ENCODE assay signal across 24 cellular contexts in genomic region chr16:27749946-27750345, GRCh38.
"Had no signal": no experiment of that assay in that cellular context is flagged by ENCODE, and none has a peak within 500 bp of the region (broad histone marks: within the 10 kb centered on the region; RNA-seq: fewer than 3 reads in every experiment).

No MANE protein-coding gene starts in this region.

- H3K27ac ChIP-seq: hepatocyte, left ventricle myocardium inferior, pancreas, prostate gland, suprapubic skin, thoracic aorta, tibial artery, upper lobe of right lung had no signal

- H3K4me2 ChIP-seq: hepatocyte had no signal

- H3K79me2 ChIP-seq: hepatocyte had no signal

- H3K9me3 Mint-ChIP-seq: naive B cell; natural killer cell; stimulated activated naive CD8-positive, alpha-beta T cell treated with anti-CD3 and anti-CD28 coated beads, Interleukin-15, Interleukin-2, amounts not matched to agents 100 ng/mL and 50 ng/mL, for 24 hours had no signal

- H3K27me3 ChIP-seq: hepatocyte, pancreas, suprapubic skin, tibial artery, upper lobe of right lung had no signal

- H3K4me3 Mint-ChIP-seq: mesothelial cell of epicardium; naive B cell; natural killer cell; stimulated activated naive CD8-positive, alpha-beta T cell treated with anti-CD3 and anti-CD28 coated beads, Interleukin-15, Interleukin-2, amounts not matched to agents 100 ng/mL and 50 ng/mL, for 24 hours had no signal

- H3K4me1 ChIP-seq: pancreas, prostate gland, upper lobe of right lung had no signal

- H3K36me3 ChIP-seq: pancreas, prostate gland, thoracic aorta had no signal

- H3K9me3 ChIP-seq: left ventricle myocardium inferior, pancreas, prostate gland, suprapubic skin, thoracic aorta, tibial artery, upper lobe of right lung had no signal

- H3K36me3 Mint-ChIP-seq: natural killer cell had no signal

- H3K27me3 Mint-ChIP-seq: naive B cell; stimulated activated naive CD8-positive, alpha-beta T cell treated with anti-CD3 and anti-CD28 coated beads, Interleukin-15, Interleukin-2, amounts not matched to agents 100 ng/mL and 50 ng/mL, for 24 hours had no signal

- H3K4me3 ChIP-seq: hepatocyte, left ventricle myocardium inferior, pancreas, prostate gland, skin epidermis, suprapubic skin, thoracic aorta, tibial artery, upper lobe of right lung had no signal

- H3K27ac Mint-ChIP-seq: mesothelial cell of epicardium; naive B cell; natural killer cell; stimulated activated naive CD8-positive, alpha-beta T cell treated with anti-CD3 and anti-CD28 coated beads, Interleukin-15, Interleukin-2, amounts not matched to agents 100 ng/mL and 50 ng/mL, for 24 hours had no signal

- ATAC-seq: pancreas, upper lobe of right lung had no signal

- H2AFZ ChIP-seq: hepatocyte had no signal

- DNase-seq: islet precursor cell; left ventricle myocardium inferior; mammary epithelial cell; mesendoderm; naive B cell; natural killer cell; pancreas; retina; right cardiac atrium; stimulated activated CD4-positive, alpha-beta T cell treated with anti-CD3 and anti-CD28 coated beads, Interleukin-12 subunit alpha, Interleukin-12 subunit beta, amount 100 ng/mL, for 4 hours; stimulated activated CD4-positive, alpha-beta T cell treated with anti-CD3 and anti-CD28 coated beads, Interleukin-15, amount 100 ng/mL, for 24 hours; stimulated activated CD4-positive, alpha-beta T cell treated with anti-CD3 and anti-CD28 coated beads, Interleukin-2, amount 100 ng/mL, for 24 hours; stimulated activated CD4-positive, alpha-beta T cell treated with anti-CD3 and anti-CD28 coated beads, Interleukin-4, amount 100 ng/mL, for 1 hour; stimulated activated naive CD4-positive, alpha-beta T cell; tibial artery; trophoblast cell; upper lobe of right lung had no signal
